8 cellular contexts compared by ENCODE assay signal in the genomic region with DNA sequence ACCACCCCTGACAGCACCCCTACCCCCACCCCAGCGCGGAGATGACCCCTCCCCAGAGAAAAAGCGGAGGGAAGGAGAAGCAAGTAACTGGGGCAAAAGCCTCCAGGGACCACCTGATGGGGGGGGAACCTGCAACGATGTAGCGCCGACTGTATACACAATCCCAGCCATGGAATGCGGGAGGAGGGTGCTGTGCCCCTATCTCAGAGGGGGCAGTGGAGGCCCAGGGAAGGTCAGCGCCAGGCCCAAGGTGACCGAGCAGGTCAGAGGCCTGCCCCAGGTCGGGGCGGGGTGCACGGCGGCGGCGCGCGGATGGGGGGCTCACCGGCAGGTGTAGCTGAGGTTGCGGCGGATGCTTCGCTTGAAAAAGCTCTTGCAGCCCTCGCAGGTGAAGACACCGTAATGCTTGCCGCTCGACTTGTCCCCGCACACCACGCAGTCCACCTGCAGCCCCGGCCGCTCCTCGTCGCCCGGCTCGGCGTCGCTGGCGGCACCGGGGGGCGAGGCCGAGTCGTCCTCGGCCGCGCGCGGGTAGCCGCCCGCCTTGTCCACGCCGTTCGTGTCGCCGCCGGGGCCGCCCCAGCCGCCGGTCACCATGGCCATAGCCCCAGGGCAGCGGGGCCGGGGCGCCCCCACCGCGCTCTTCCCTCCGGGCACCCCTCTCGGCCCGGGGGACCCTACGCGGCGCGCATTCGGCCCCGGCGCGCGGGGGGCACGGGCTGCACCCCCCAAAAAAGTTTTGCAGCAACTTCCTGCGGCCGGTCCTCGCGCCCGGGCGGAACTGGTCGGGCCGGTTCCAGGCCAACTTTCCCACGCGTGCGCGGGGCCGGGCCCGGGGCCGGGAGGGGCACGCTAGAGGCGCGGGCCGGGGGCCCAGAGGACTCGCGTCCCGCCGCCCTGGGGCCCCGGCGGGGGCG. TPM values are rescaled to one million over a fixed set of nuclear protein-coding genes. Genes with fewer than 3 reads are reported as not detected.
DNase-seq lines count a peak whose midpoint lies in the region; ATAC-seq, FAIRE-seq and TF ChIP-seq lines count a peak whose summit lies in the region.

No MANE protein-coding gene starts in this region.

- peak overlapping the region; percentile 87 for H3K27ac Mint-ChIP-seq in Caco-2 (ENCODE audit: unreplicated experiment)
- no peak overlapping the region for H3K27ac Mint-ChIP-seq in activated naive CD8-positive, alpha-beta T cell treated with anti-CD3 and anti-CD28 coated beads, Interleukin-2, amount 50 U/mL, for 24 hours

- H3K9me3 ChIP-seq in Caco-2 (no peaks in the 10 kb centered on the region), kidney (ENCODE audit: control insufficient read depth in 1 of 2, low read length in 2 of 2) (no peaks in the 10 kb centered on the region)

- TF ChIP-seq CTCF in Caco-2 (IDR thresholded peaks at IDR 0.05; ENCODE audit: insufficient read depth in 1 of 2, low read depth in 1 of 2, low read length in 1 of 2, severe bottlenecking in 1 of 2, unreplicated experiment in 1 of 2) = no peak
- no peak for TF ChIP-seq CTCF in kidney (IDR thresholded peaks at IDR 0.05; ENCODE audit: borderline replicate concordance, extremely low read depth, insufficient read depth)

- intact Hi-C loops in Caco-2 (cut with micrococcal nuclease; ENCODE audit: unreplicated experiment) (loop anchor here (5.0 kb wide), 1 partner anchor 37 kb away; a partner anchor contains a TSS), kidney (cut with DNase I) (no loop called here)

- peak; percentile 3 for ATAC-seq in HG03039 (IDR thresholded peaks at IDR 0.05; ENCODE audit: unreplicated experiment)
- ATAC-seq in activated naive CD8-positive, alpha-beta T cell treated with anti-CD3 and anti-CD28 coated beads, Interleukin-2, amount 50 U/mL, for 24 hours = no peak
- ATAC-seq in GM18520 (IDR thresholded peaks at IDR 0.05; ENCODE audit: unreplicated experiment) = no peak

- peaks cover 36% of the 10 kb centered on the region for H3K4me1 Mint-ChIP-seq in Caco-2 (ENCODE audit: low read depth, unreplicated experiment)
- peaks cover 12% of the 10 kb centered on the region for H3K4me1 Mint-ChIP-seq in activated naive CD8-positive, alpha-beta T cell treated with anti-CD3 and anti-CD28 coated beads, Interleukin-2, amount 50 U/mL, for 24 hours

- H3K27ac ChIP-seq in kidney (ENCODE audit: low read depth in 2 of 2, low read length in 2 of 2) = peak overlapping the region; percentile 87 to 88
- peak overlapping the region; percentile 53 for H3K27ac ChIP-seq in substantia nigra (ENCODE audit: low read depth, low read length, poor library complexity, severe bottlenecking)

- no peaks in the 10 kb centered on the region for H3K27me3 Mint-ChIP-seq in Caco-2 (ENCODE audit: insufficient read depth, unreplicated experiment)
- H3K27me3 Mint-ChIP-seq in activated naive CD8-positive, alpha-beta T cell treated with anti-CD3 and anti-CD28 coated beads, Interleukin-2, amount 50 U/mL, for 24 hours = peaks cover 4% of the 10 kb centered on the region

- no peak for FAIRE-seq in kidney (lab: Jason Lieb, UNC)

- peak overlapping the region; percentile 69 to 81 for H3K9ac ChIP-seq in kidney (ENCODE audit: low read length in 2 of 2)

- H3K27me3 ChIP-seq in Caco-2 (replicated peaks; ENCODE audit: control insufficient read depth, insufficient read depth, low read length) = no peaks in the 10 kb centered on the region

- peak overlapping the region; percentile 94 for H3K4me3 Mint-ChIP-seq in Caco-2 (ENCODE audit: unreplicated experiment)
- peak overlapping the region; percentile 42 for H3K4me3 Mint-ChIP-seq in activated naive CD8-positive, alpha-beta T cell treated with anti-CD3 and anti-CD28 coated beads, Interleukin-2, amount 50 U/mL, for 24 hours

- no TSS peak for BruUV-seq in Caco-2 (replicated peaks; lab: Mats Ljungman, UMichigan)

- CTCF ChIA-PET in Caco-2 (lab: Charles Lee) = no interaction called here

- H3K36me3 ChIP-seq in Caco-2 (ENCODE audit: control insufficient read depth, insufficient read depth, low read length) = no peaks in the 10 kb centered on the region
- H3K36me3 ChIP-seq in kidney (ENCODE audit: control insufficient read depth in 1 of 2, insufficient read depth in 2 of 2, low read length in 2 of 2) = peaks cover 0 to 6% of the 10 kb centered on the region in 2 donors

- H3K9me3 Mint-ChIP-seq in Caco-2 (ENCODE audit: unreplicated experiment) = no peaks in the 10 kb centered on the region
- H3K9me3 Mint-ChIP-seq in activated naive CD8-positive, alpha-beta T cell treated with anti-CD3 and anti-CD28 coated beads, Interleukin-2, amount 50 U/mL, for 24 hours = no peaks in the 10 kb centered on the region

- H3K4me1 ChIP-seq in Caco-2 (peaks cover 69% of the 10 kb centered on the region), kidney (ENCODE audit: control insufficient read depth in 1 of 2, insufficient read depth in 1 of 2, low read depth in 1 of 2, low read length in 2 of 2) (peaks cover 28 to 30% of the 10 kb centered on the region in 2 donors)

- peak in 1 of 2 experiments; percentile 61 for DNase-seq in Caco-2
- DNase-seq in activated naive CD8-positive, alpha-beta T cell treated with anti-CD3 and anti-CD28 coated beads, Interleukin-2, amount 50 U/mL, for 24 hours = no peak
- no peak for DNase-seq in kidney
- peak in 7 of 49 donors; percentile 7 to 57 (median 29) for DNase-seq in substantia nigra (lab: John Stamatoyannopoulos, UW)
- DNase-seq in NCI-H1092 treated with DMSO at 0.1 percent for 48 hours (lab: John Stamatoyannopoulos, UW) = no peak
- no peak for DNase-seq in HUDEP-2 (lab: John Stamatoyannopoulos, UW; ENCODE audit: unreplicated experiment in 76 of 76)

- H3K4me3 ChIP-seq in Caco-2 (ENCODE audit: low read depth, low read length) (peak overlapping the region; percentile 78), kidney (ENCODE audit: low read length in 2 of 2) (peak overlapping the region; percentile 82 to 86)

- POLR2A ChIA-PET in Caco-2 (lab: Charles Lee) = interaction anchor here (1.9 kb wide), 1 partner anchor 19 kb away, joined by 5 read pairs; a partner anchor contains a TSS

- H3K36me3 Mint-ChIP-seq in Caco-2 (ENCODE audit: insufficient read depth, unreplicated experiment) = peaks cover 60% of the 10 kb centered on the region
- H3K36me3 Mint-ChIP-seq in activated naive CD8-positive, alpha-beta T cell treated with anti-CD3 and anti-CD28 coated beads, Interleukin-2, amount 50 U/mL, for 24 hours (ENCODE audit: low read depth) = no peaks in the 10 kb centered on the region

RNA-seq across cellular contexts. Expression of a gene that starts 0.8 kb away (rescaled TPM):
- 94.4 and 96.5 TPM in 2 replicates for total RNA-seq in Caco-2 (2022)
- total RNA-seq in kidney = 46.8 TPM
- 60.2 TPM for polyA plus RNA-seq in kidney (ENCODE audit: insufficient read depth, low read depth, low replicate concordance)

RNA-seq across cellular contexts. Expression of a gene that starts 18.9 kb away (rescaled TPM):
- 14.9 and 20.3 TPM in 2 replicates for total RNA-seq in Caco-2 (2022)
- 35.3 TPM for total RNA-seq in kidney
- 80.1 TPM for polyA plus RNA-seq in kidney (ENCODE audit: insufficient read depth, low read depth, low replicate concordance)

RNA-seq across cellular contexts. Expression of a gene that starts 19.7 kb away (rescaled TPM):
- total RNA-seq in Caco-2 (2022) (not detected in 2 replicates), kidney (8.9 TPM)
- polyA plus RNA-seq in kidney (ENCODE audit: insufficient read depth, low read depth, low replicate concordance) = 7.2 TPM

RNA-seq across cellular contexts. Expression of a gene that starts 22.4 kb away (rescaled TPM):
- total RNA-seq in Caco-2 (2022) = 91.7 and 98.8 TPM in 2 replicates
- total RNA-seq in kidney = 69.4 TPM
- 105 TPM for polyA plus RNA-seq in kidney (ENCODE audit: insufficient read depth, low read depth, low replicate concordance)

RNA-seq across cellular contexts. Expression of a gene that starts 29.7 kb away (rescaled TPM):
- 20.2 and 20.7 TPM in 2 replicates for total RNA-seq in Caco-2 (2022)
- total RNA-seq in kidney = 26.0 TPM
- polyA plus RNA-seq in kidney (ENCODE audit: insufficient read depth, low read depth, low replicate concordance) = 52.6 TPM
